ENCODE assay signal across 11 cellular contexts in the genomic region with DNA sequence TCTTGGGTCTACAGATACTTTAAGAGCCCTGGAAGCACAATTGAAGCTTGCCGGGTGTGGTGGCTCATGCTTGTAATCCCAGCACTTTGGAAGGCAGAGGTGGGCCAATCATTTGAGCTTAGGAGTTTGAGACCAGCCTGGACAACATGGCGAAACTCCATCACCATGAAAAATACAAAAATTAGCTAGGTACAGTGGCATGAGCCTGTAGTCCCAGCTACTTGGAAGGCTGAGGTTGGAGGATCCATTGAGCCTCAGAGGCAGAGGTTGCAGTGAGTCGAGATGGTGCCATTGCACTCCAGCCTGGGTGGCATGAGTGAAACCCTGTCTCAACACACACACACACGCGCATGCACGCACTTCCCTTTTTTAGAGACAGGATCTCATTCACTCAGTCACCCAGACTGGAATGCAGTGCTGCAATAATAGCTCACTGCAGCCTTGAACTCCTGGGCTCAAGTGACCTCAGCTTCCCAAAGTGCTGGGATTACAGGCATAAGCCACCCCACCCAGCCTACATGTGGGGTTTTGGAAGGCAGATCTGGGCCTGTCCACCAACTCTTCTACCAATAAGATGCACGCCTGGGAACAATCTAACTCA.
DNase-seq lines count a peak whose midpoint lies in the region; ATAC-seq, FAIRE-seq and TF ChIP-seq lines count a peak whose summit lies in the region.
"Had no signal": no experiment of that assay in that cellular context is flagged by ENCODE, and none has a peak within 500 bp of the region (broad histone marks: within the 10 kb centered on the region; RNA-seq: fewer than 3 reads in every experiment).

No MANE protein-coding gene starts in this region.

- no peaks in the 10 kb centered on the region for H3K27me3 ChIP-seq in neutrophil
- H3K27me3 ChIP-seq: cardiac muscle cell had no signal

- H4K20me1 ChIP-seq in OCI-LY7 (ENCODE audit: insufficient read depth, low read length), result no peaks in the 10 kb centered on the region

- H3K4me2 ChIP-seq in OCI-LY7 (ENCODE audit: low read length), result no peak overlapping the region

- no TSS peak for BruUV-seq in OCI-LY7 (replicated peaks; lab: Mats Ljungman, UMichigan)

- peak; percentile 41 for DNase-seq in Daoy (ENCODE audit: low read depth)
- DNase-seq in OCI-LY7 (ENCODE audit: low spot score), result peak; percentile 26
- DNase-seq in fibroblast of gingiva (ENCODE audit: low read depth), result peak; percentile 12
- no peak for DNase-seq in RCC 7860 (ENCODE audit: low spot score)
- DNase-seq in NCI-H2196 (lab: John Stamatoyannopoulos, UW; ENCODE audit: unreplicated experiment), result no peak
- no peak for DNase-seq in activated CD4-positive, alpha-beta T cell treated with anti-CD3 and anti-CD28 coated beads for 48 hours
- DNase-seq: CD4-positive, alpha-beta T cell; NCI-H1930 had no signal

- H3K27ac ChIP-seq in OCI-LY7 (ENCODE audit: low read depth, low read length, poor library complexity, severe bottlenecking), result no peak overlapping the region
- peak overlapping the region; percentile 67 for H3K27ac ChIP-seq in neutrophil
- H3K27ac ChIP-seq: cardiac muscle cell had no signal

- no peaks in the 10 kb centered on the region for H3K79me2 ChIP-seq in OCI-LY7 (ENCODE audit: insufficient read depth, low read depth, low read length)

- H2AFZ ChIP-seq in OCI-LY7 (ENCODE audit: low read length), result no peak overlapping the region

- H3K4me1 ChIP-seq in OCI-LY7 (ENCODE audit: insufficient read depth, low read length, poor library complexity, severe bottlenecking), result no peaks in the 10 kb centered on the region
- peaks cover 44 to 48% of the 10 kb centered on the region in 2 experiments for H3K4me1 ChIP-seq in neutrophil (ENCODE audit: control insufficient read depth in 1 of 2, insufficient read depth in 1 of 2, low read depth in 1 of 2, low read length in 1 of 2)

- CTCF ChIA-PET in OCI-LY7 (lab: Charles Lee; ENCODE audit: unreplicated experiment), result no interaction called here

- intact Hi-C loops in OCI-LY7 (cut with micrococcal nuclease; ENCODE audit: unreplicated experiment), result no loop called here

- no peak for ATAC-seq in HG02678 (IDR thresholded peaks at IDR 0.05; ENCODE audit: unreplicated experiment)

- H3K36me3 ChIP-seq in OCI-LY7 (ENCODE audit: insufficient read depth, low read length), result no peaks in the 10 kb centered on the region
- no peaks in the 10 kb centered on the region for H3K36me3 ChIP-seq in neutrophil
- H3K36me3 ChIP-seq: cardiac muscle cell had no signal

- H3K4me3 ChIP-seq in OCI-LY7 (ENCODE audit: low read depth, low read length, poor library complexity, severe bottlenecking), result no peak overlapping the region
- H3K4me3 ChIP-seq in neutrophil (ENCODE audit: low read depth in 1 of 2, low read length in 1 of 2), result no peak overlapping the region
- H3K4me3 ChIP-seq: cardiac muscle cell had no signal

- H3K9me3 ChIP-seq in OCI-LY7 (ENCODE audit: low read length) (no peaks in the 10 kb centered on the region), neutrophil (no peaks in the 10 kb centered on the region)

- H3K9me2 ChIP-seq in OCI-LY7 (ENCODE audit: insufficient read depth, low read length), result no peaks in the 10 kb centered on the region

- no peak for FAIRE-seq in RCC 7860 (lab: Jason Lieb, UNC)

- TF ChIP-seq CTCF in OCI-LY7 (conservative IDR thresholded peaks at IDR 0.05; ENCODE audit: low read length) (no peak), neutrophil (IDR thresholded peaks at IDR 0.05) (no peak)

- POLR2A ChIA-PET in OCI-LY7 (lab: Charles Lee), result interaction anchor here (1.0 kb wide), 1 partner anchor 11 kb away, joined by 3 read pairs; no protein-coding TSS in a partner anchor

Comparison
In these comparisons a context has a peak if more than half of its experiments do, and no peak if none do; other contexts are left out.
1. DNase-seq: peak in Daoy (single experiment), OCI-LY7 (single experiment) and fibroblast of gingiva (single experiment); none in RCC 7860 (single experiment), NCI-H2196 (single experiment) and activated CD4-positive, alpha-beta T cell treated with anti-CD3 and anti-CD28 coated beads for 48 hours (single experiment).